Comparison of ENCODE assay signal across 2 cellular contexts in genomic region chrX:153002182-153002581, GRCh38. TPM values are rescaled to one million over a fixed set of nuclear protein-coding genes. Genes with fewer than 3 reads are reported as not detected.
"Had no signal": no experiment of that assay in that cellular context is flagged by ENCODE, and none has a peak within 500 bp of the region (broad histone marks: within the 10 kb centered on the region; RNA-seq: fewer than 3 reads in every experiment).

No MANE protein-coding gene starts in this region.

RNA-seq across cellular contexts. Expression of gene PNMA5, which starts 8.3 kb away (rescaled TPM):
- total RNA-seq: G401, GM12878 had no signal

RNA-seq across cellular contexts. Expression of gene PNMA3, which starts 54.1 kb away (rescaled TPM):
- total RNA-seq: G401, GM12878 had no signal
